9 cellular contexts compared by ENCODE assay signal in genomic region chr6:145015739-145016558, GRCh38.
DNase-seq lines count a peak whose midpoint lies in the region; ATAC-seq and TF ChIP-seq lines count a peak whose summit lies in the region.
"Had no signal": no experiment of that assay in that cellular context is flagged by ENCODE, and none has a peak within 500 bp of the region (broad histone marks: within the 10 kb centered on the region; RNA-seq: fewer than 3 reads in every experiment).

No MANE protein-coding gene starts in this region.

- H3K9me3 ChIP-seq in gastrocnemius medialis (no peaks in the 10 kb centered on the region), BE2C (no peaks in the 10 kb centered on the region)
- H3K9me3 ChIP-seq: BLaER1 treated with 17β-estradiol and CSF1 and Interleukin-3, amounts not matched to agents 10 nM and 100 nM had no signal

- H3K27me3 ChIP-seq in gastrocnemius medialis: no peaks in the 10 kb centered on the region
- H3K27me3 ChIP-seq in BE2C: no peaks in the 10 kb centered on the region
- H3K27me3 ChIP-seq: BLaER1 treated with 17β-estradiol and CSF1 and Interleukin-3, amounts not matched to agents 10 nM and 100 nM had no signal

- no peak overlapping the region for H3K4me3 Mint-ChIP-seq in chondrocyte (ENCODE audit: unreplicated experiment)

- H3K27ac Mint-ChIP-seq in chondrocyte (ENCODE audit: unreplicated experiment): peak overlapping the region; percentile 88

- H3K4me1 ChIP-seq in gastrocnemius medialis: peaks cover 0 to 6% of the 10 kb centered on the region in 2 donors
- H3K4me1 ChIP-seq in BE2C: no peaks in the 10 kb centered on the region

- H3K36me3 Mint-ChIP-seq in chondrocyte (ENCODE audit: low read depth): no peaks in the 10 kb centered on the region

- no peak overlapping the region for H3K27ac ChIP-seq in gastrocnemius medialis

- no peaks in the 10 kb centered on the region for H3K9me3 Mint-ChIP-seq in chondrocyte (ENCODE audit: low read depth)

- no peaks in the 10 kb centered on the region for H3K36me3 ChIP-seq in gastrocnemius medialis
- no peaks in the 10 kb centered on the region for H3K36me3 ChIP-seq in BE2C
- H3K36me3 ChIP-seq: BLaER1 treated with 17β-estradiol and CSF1 and Interleukin-3, amounts not matched to agents 10 nM and 100 nM had no signal

- in situ Hi-C loops in gastrocnemius medialis (cut with MboI; ENCODE audit: low sequenced_read_pairs in 4 of 4): no loop called here

- H3K4me3 ChIP-seq in gastrocnemius medialis (no peak overlapping the region), BE2C (ENCODE audit: low read depth, low read length) (no peak overlapping the region)
- H3K4me3 ChIP-seq: BLaER1 treated with 17β-estradiol and CSF1 and Interleukin-3, amounts not matched to agents 10 nM and 100 nM had no signal

- TF ChIP-seq CTCF in chondrocyte (IDR thresholded peaks at IDR 0.05) (no peak), gastrocnemius medialis (IDR thresholded peaks at IDR 0.05 in 4 of 5, conservative IDR thresholded peaks at IDR 0.05 in 1 of 5) (no peak), BE2C (IDR thresholded peaks at IDR 0.05; ENCODE audit: low read depth, low read length) (no peak)

- H3K4me1 Mint-ChIP-seq in chondrocyte (ENCODE audit: low read depth): peaks cover 29% of the 10 kb centered on the region

- no peaks in the 10 kb centered on the region for H3K27me3 Mint-ChIP-seq in chondrocyte (ENCODE audit: low read depth)

- intact Hi-C loops in gastrocnemius medialis (cut with DNase I; ENCODE audit: low total_unique reads): no loop called here

- no peak for TF ChIP-seq POLR2A in gastrocnemius medialis (IDR thresholded peaks at IDR 0.05)

- ATAC-seq in HG02588 (IDR thresholded peaks at IDR 0.05; ENCODE audit: unreplicated experiment) (peak; percentile 99), gastrocnemius medialis (peak; percentile 74 to 76)

- DNase-seq in activated CD4-positive, alpha-beta T cell treated with anti-CD3 and anti-CD28 coated beads for 48 hours: peak; percentile 51
- DNase-seq in activated CD4-positive, alpha-beta T cell treated with anti-CD3 and anti-CD28 coated beads for 4 hours: no peak
- DNase-seq in NCI-H226 (peak; percentile 90), chondrocyte (ENCODE audit: low spot score) (no peak), gastrocnemius medialis (no peak), BE2C (no peak), cerebellar nuclear complex (lab: John Stamatoyannopoulos, UW) (no peak)

Comparison
In these comparisons a context has a peak if more than half of its experiments do, and no peak if none do; other contexts are left out.
1. DNase-seq: peak in activated CD4-positive, alpha-beta T cell treated with anti-CD3 and anti-CD28 coated beads for 48 hours (single experiment) and NCI-H226 (single experiment); none in activated CD4-positive, alpha-beta T cell treated with anti-CD3 and anti-CD28 coated beads for 4 hours (0 of 2), chondrocyte (single experiment), gastrocnemius medialis (0 of 2), BE2C (single experiment) and cerebellar nuclear complex (0 of 2).